1 cellular context compared by ENCODE assay signal in the genomic region with DNA sequence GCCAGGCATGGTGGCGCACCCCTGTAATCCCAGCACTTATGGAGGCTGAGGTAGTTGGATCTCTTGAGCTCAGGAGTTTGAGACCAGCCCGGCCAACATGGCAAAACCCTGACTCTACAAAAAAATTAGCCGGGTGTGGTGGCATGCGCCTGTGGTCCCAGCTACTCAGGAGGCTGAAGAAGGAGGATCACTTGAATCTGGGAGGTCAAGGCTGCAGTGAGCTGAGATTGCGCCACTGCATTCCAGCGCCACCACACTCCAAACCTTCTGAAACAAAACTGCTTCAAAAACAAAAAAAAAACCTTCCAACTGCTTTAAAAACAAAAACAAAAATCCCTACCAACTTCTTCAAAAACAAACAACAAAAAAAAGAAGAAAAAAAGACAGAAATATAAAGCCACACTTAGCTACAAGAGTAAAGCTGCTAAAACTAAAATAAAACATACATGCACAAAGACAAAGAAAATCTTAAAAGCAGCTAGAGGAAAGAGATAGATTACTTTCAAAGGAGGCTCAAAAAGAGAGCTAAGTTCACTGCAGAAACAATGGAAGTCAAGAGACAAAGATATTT.
TF ChIP-seq lines count a peak whose summit lies in the region.

No MANE protein-coding gene starts in this region.

TF ChIP-seq in GM23338, 12 proteins besides CTCF, POLR2A, EP300 and RAD21 (continued from another document):
- TF ChIP-seq, protein P1, sequence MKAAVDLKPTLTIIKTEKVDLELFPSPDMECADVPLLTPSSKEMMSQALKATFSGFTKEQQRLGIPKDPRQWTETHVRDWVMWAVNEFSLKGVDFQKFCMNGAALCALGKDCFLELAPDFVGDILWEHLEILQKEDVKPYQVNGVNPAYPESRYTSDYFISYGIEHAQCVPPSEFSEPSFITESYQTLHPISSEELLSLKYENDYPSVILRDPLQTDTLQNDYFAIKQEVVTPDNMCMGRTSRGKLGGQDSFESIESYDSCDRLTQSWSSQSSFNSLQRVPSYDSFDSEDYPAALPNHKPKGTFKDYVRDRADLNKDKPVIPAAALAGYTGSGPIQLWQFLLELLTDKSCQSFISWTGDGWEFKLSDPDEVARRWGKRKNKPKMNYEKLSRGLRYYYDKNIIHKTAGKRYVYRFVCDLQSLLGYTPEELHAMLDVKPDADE (IDR thresholded peaks at IDR 0.05): no peak
- no peak for TF ChIP-seq CREB1 (CRISPR knock-in tag; IDR thresholded peaks at IDR 0.05; ENCODE audit: low read depth)
- no peak for TF ChIP-seq POLR2AphosphoS5 (IDR thresholded peaks at IDR 0.05; ENCODE audit: low read depth)
- no peak for TF ChIP-seq EZH2phosphoT487 (IDR thresholded peaks at IDR 0.05; ENCODE audit: unreplicated experiment)
- TF ChIP-seq, protein P2, sequence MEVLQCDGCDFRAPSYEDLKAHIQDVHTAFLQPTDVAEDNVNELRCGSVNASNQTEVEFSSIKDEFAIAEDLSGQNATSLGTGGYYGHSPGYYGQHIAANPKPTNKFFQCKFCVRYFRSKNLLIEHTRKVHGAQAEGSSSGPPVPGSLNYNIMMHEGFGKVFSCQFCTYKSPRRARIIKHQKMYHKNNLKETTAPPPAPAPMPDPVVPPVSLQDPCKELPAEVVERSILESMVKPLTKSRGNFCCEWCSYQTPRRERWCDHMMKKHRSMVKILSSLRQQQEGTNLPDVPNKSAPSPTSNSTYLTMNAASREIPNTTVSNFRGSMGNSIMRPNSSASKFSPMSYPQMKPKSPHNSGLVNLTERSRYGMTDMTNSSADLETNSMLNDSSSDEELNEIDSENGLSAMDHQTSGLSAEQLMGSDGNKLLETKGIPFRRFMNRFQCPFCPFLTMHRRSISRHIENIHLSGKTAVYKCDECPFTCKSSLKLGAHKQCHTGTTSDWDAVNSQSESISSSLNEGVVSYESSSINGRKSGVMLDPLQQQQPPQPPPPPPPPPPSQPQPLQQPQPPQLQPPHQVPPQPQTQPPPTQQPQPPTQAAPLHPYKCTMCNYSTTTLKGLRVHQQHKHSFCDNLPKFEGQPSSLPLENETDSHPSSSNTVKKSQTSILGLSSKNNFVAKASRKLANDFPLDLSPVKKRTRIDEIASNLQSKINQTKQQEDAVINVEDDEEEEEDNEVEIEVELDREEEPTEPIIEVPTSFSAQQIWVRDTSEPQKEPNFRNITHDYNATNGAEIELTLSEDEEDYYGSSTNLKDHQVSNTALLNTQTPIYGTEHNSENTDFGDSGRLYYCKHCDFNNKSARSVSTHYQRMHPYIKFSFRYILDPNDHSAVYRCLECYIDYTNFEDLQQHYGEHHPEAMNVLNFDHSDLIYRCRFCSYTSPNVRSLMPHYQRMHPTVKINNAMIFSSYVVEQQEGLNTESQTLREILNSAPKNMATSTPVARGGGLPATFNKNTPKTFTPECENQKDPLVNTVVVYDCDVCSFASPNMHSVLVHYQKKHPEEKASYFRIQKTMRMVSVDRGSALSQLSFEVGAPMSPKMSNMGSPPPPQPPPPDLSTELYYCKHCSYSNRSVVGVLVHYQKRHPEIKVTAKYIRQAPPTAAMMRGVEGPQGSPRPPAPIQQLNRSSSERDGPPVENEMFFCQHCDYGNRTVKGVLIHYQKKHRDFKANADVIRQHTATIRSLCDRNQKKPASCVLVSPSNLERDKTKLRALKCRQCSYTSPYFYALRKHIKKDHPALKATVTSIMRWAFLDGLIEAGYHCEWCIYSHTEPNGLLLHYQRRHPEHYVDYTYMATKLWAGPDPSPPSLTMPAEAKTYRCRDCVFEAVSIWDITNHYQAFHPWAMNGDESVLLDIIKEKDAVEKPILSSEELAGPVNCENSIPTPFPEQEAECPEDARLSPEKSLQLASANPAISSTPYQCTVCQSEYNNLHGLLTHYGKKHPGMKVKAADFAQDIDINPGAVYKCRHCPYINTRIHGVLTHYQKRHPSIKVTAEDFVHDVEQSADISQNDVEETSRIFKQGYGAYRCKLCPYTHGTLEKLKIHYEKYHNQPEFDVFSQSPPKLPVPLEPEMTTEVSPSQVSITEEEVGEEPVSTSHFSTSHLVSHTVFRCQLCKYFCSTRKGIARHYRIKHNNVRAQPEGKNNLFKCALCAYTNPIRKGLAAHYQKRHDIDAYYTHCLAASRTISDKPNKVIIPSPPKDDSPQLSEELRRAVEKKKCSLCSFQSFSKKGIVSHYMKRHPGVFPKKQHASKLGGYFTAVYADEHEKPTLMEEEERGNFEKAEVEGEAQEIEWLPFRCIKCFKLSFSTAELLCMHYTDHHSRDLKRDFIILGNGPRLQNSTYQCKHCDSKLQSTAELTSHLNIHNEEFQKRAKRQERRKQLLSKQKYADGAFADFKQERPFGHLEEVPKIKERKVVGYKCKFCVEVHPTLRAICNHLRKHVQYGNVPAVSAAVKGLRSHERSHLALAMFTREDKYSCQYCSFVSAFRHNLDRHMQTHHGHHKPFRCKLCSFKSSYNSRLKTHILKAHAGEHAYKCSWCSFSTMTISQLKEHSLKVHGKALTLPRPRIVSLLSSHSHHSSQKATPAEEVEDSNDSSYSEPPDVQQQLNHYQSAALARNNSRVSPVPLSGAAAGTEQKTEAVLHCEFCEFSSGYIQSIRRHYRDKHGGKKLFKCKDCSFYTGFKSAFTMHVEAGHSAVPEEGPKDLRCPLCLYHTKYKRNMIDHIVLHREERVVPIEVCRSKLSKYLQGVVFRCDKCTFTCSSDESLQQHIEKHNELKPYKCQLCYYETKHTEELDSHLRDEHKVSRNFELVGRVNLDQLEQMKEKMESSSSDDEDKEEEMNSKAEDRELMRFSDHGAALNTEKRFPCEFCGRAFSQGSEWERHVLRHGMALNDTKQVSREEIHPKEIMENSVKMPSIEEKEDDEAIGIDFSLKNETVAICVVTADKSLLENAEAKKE (CRISPR knock-in tag; IDR thresholded peaks at IDR 0.05): no peak
- TF ChIP-seq EZH2 (IDR thresholded peaks at IDR 0.05; ENCODE audit: low read depth, unreplicated experiment): no peak
